Comparison of ENCODE assay signal across 8 cellular contexts in the genomic region with DNA sequence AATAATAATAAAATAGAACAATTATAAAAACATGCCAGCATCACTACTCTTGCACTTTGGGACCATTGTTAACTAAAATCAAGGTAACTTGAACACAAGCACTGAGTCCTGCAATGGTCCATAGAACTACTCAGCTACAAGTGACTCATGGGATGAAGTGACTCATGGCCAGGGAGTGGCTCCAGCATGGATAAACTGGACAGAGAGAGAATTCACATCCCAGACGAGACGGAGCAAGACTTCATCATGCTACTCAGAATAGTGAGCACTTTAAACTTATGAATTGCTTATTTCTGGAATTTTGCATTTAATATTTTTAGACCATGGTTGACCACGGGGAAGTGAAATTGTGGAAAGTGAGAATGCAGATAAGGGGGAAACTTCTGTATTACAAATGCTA. TPM values are rescaled to one million over a fixed set of nuclear protein-coding genes. Genes with fewer than 3 reads are reported as not detected.
A peak's percentile ranks its signal among the peaks of the same experiment; 100 is the strongest.
DNase-seq lines count a peak whose midpoint lies in the region; ATAC-seq, FAIRE-seq and TF ChIP-seq lines count a peak whose summit lies in the region.
"Not testable (repeated sequence)": the region's sequence is repeated elsewhere in the genome, so short reads cannot be mapped to it uniquely, and the experiment has no call there.

No MANE protein-coding gene starts in this region.

- peak; percentile 40 for DNase-seq in AG10803 (ENCODE audit: low read depth)
- DNase-seq in GM12892 (ENCODE audit: insufficient read length); RWPE2 (ENCODE audit: low spot score): not testable (repeated sequence)
- peak; percentile 60 for DNase-seq in astrocyte of the hippocampus (ENCODE audit: low read depth, low spot score)
- DNase-seq in kidney glomerular epithelial cell (lab: John Stamatoyannopoulos, UW) = peak; percentile 50
- peak; percentile 70 for DNase-seq in small intestine

- not testable (repeated sequence) for H3K79me2 ChIP-seq in Loucy (ENCODE audit: insufficient read depth, low read length)

- not testable (repeated sequence) for H3K27ac ChIP-seq in RWPE2 (ENCODE audit: poor library complexity, severe bottlenecking); small intestine (ENCODE audit: low read depth in 1 of 2, low read length in 1 of 2)

- not testable (repeated sequence) for H4K20me1 ChIP-seq in Loucy (ENCODE audit: insufficient read depth, low read length, poor library complexity, severe bottlenecking)

- 25 to 61% (median 32%) methylated on average over 3 of the region's 3 CpGs for WGBS in small intestine, 3 donors

- H3K36me3 ChIP-seq in Loucy (ENCODE audit: insufficient read depth, low read length); RWPE2 (ENCODE audit: low read depth); small intestine (ENCODE audit: control insufficient read depth in 2 of 2, insufficient read depth in 2 of 2, low read length in 2 of 2): not testable (repeated sequence)

- not testable (repeated sequence) for H3K4me1 ChIP-seq in Loucy (ENCODE audit: insufficient read depth, low read length, poor library complexity, severe bottlenecking); RWPE2 (ENCODE audit: insufficient read depth, poor library complexity, severe bottlenecking); small intestine (ENCODE audit: control insufficient read depth in 2 of 2, insufficient read depth in 1 of 2, low read depth in 1 of 2, low read length in 1 of 2)

- not testable (repeated sequence) for H3K4me2 ChIP-seq in Loucy (ENCODE audit: low read depth, low read length, poor library complexity, severe bottlenecking)

- peak overlapping the region; percentile 71; the same call in 1 of the 2 replicates for H2AFZ ChIP-seq in Loucy (ENCODE audit: low read length)

- FAIRE-seq in GM12892 (lab: Jason Lieb, UNC) = peak; percentile 67
- peak; percentile 97 for FAIRE-seq in small intestine (lab: Jason Lieb, UNC)

- ATAC-seq in RWPE2 (ENCODE audit: low read depth) = peak; percentile 100
- peak; percentile 97 for ATAC-seq in esophagus mucosa

- not testable (repeated sequence) for H3K9me2 ChIP-seq in Loucy (replicated peaks; ENCODE audit: low read depth, low read length)

- not testable (repeated sequence) for TF ChIP-seq CTCF in AG10803 (conservative IDR thresholded peaks at IDR 0.05; ENCODE audit: low read length); Loucy (conservative IDR thresholded peaks at IDR 0.05; ENCODE audit: low read length); RWPE2 (IDR thresholded peaks at IDR 0.05; ENCODE audit: poor library complexity, severe bottlenecking)

- not testable (repeated sequence) for H3F3A ChIP-seq in Loucy (ENCODE audit: low read depth)

- not testable (repeated sequence) for H3K4me3 ChIP-seq in AG10803 (ENCODE audit: low read length); Loucy (ENCODE audit: low read length, poor library complexity, severe bottlenecking); RWPE2 (ENCODE audit: severe bottlenecking); small intestine (ENCODE audit: low read depth in 1 of 2, low read length in 2 of 2)

- not testable (repeated sequence) for H3K9me3 ChIP-seq in Loucy (ENCODE audit: insufficient read depth, low read depth, low read length); RWPE2 (ENCODE audit: severe bottlenecking); small intestine (ENCODE audit: control insufficient read depth, low read depth)

- TF ChIP-seq POLR2A in GM12892 (IDR thresholded peaks at IDR 0.05; ENCODE audit: low read depth, low read length) = not testable (repeated sequence)

- H3K27me3 ChIP-seq in Loucy (ENCODE audit: insufficient read depth, low read length, poor library complexity, severe bottlenecking); RWPE2 (ENCODE audit: insufficient read depth, poor library complexity, severe bottlenecking); small intestine (ENCODE audit: control insufficient read depth in 2 of 2, insufficient read depth in 2 of 2, low read length in 2 of 2): not testable (repeated sequence)

- not testable (repeated sequence) for H3K9ac ChIP-seq in Loucy (ENCODE audit: low read depth, low read length, poor library complexity, severe bottlenecking)

RNA-seq across cellular contexts. Expression of gene PDSS1, which starts 15.6 kb away (rescaled TPM):
- polyA plus RNA-seq in GM12892 (2012; ENCODE audit: missing spikeins) = 18.7 TPM
- 9.8 TPM for total RNA-seq in esophagus mucosa
- polyA plus RNA-seq in small intestine = 10 to 100 TPM; 42.0 to 62.8 (median 48.6) TPM
